ENCODE assay signal across 32 cellular contexts in genomic region chr6:151561238-151561637, GRCh38.
"Had no signal": no experiment of that assay in that cellular context is flagged by ENCODE, and none has a peak within 500 bp of the region (broad histone marks: within the 10 kb centered on the region; RNA-seq: fewer than 3 reads in every experiment).

No MANE protein-coding gene starts in this region.

- H3K4me1 Mint-ChIP-seq: naive thymus-derived CD8-positive, alpha-beta T cell; nephron progenitor cell; neural crest cell; stimulated activated memory B cell treated with anti-CD40 and anti-IgM and Interleukin-4, amounts not matched to agents 10 μg/mL and 1 μg/mL and 100 μg/mL, for 72 hours; stimulated activated naive CD8-positive, alpha-beta T cell treated with anti-CD3 and anti-CD28 coated beads, Interleukin-15, amount 100 ng/mL, for 72 hours had no signal

- H3K27me3 ChIP-seq: ovary, spleen, suprapubic skin, testis, tibial artery, transverse colon, upper lobe of right lung, uterus had no signal

- H3K4me3 ChIP-seq: ovary, psoas muscle, skin epidermis, smooth muscle cell, spleen, suprapubic skin, testis, tibial artery, transverse colon, upper lobe of right lung, uterus had no signal

- DNase-seq: naive thymus-derived CD8-positive, alpha-beta T cell; nephron progenitor cell; occipital lobe; ovary; posterior cingulate gyrus; psoas muscle; right cardiac atrium; spleen; stimulated activated CD4-positive, alpha-beta T cell treated with anti-CD3 and anti-CD28 coated beads, Interleukin-12 subunit alpha, Interleukin-12 subunit beta, amount 100 ng/mL, for 4 hours; stimulated activated CD4-positive, alpha-beta T cell treated with anti-CD3 and anti-CD28 coated beads, Interleukin-1b, Interleukin-23, amount 100 ng/mL, for 48 hours; stimulated activated CD4-positive, alpha-beta T cell treated with anti-CD3 and anti-CD28 coated beads, Interleukin-4, amount 100 ng/mL, for 1 hour; stimulated activated CD4-positive, alpha-beta T cell treated with anti-CD3 and anti-CD28 coated beads, Interleukin-4, amount 100 ng/mL, for 4 hours; stimulated activated CD8-positive, alpha-beta memory T cell treated with anti-CD3 and anti-CD28 coated beads, Interleukin-4, amount 100 ng/mL, for 48 hours; stimulated activated naive CD4-positive, alpha-beta T cell; stimulated activated naive CD8-positive, alpha-beta T cell treated with anti-CD3 and anti-CD28 coated beads, Interleukin-15, amount 100 ng/mL, for 72 hours; stimulated activated naive CD8-positive, alpha-beta T cell treated with anti-CD3 and anti-CD28 coated beads, Interleukin-15, Interleukin-2, amounts not matched to agents 100 U/mL and 50 U/mL, for 24 hours; substantia nigra; testis; tibial artery; transverse colon; upper lobe of right lung; uterus had no signal

- ATAC-seq: naive thymus-derived CD8-positive, alpha-beta T cell; natural killer cell treated with Interleukin-12 subunit alpha and Interleukin-12 subunit beta and Interleukin-15 and Interleukin-18, amount 100 ng/mL, for 72 hours; psoas muscle; right cardiac atrium; sciatic nerve; stimulated activated memory B cell treated with anti-CD40 and anti-IgM and Interleukin-4, amounts not matched to agents 10 μg/mL and 1 μg/mL and 100 μg/mL, for 72 hours; stimulated activated naive CD8-positive, alpha-beta T cell treated with anti-CD3 and anti-CD28 coated beads, Interleukin-15, amount 100 ng/mL, for 72 hours; stimulated activated naive CD8-positive, alpha-beta T cell treated with anti-CD3 and anti-CD28 coated beads, Interleukin-15, Interleukin-2, amounts not matched to agents 100 U/mL and 50 U/mL, for 24 hours; upper lobe of right lung had no signal

- H3K9ac ChIP-seq: parathyroid adenoma had no signal

- H3K27ac Mint-ChIP-seq: naive thymus-derived CD8-positive, alpha-beta T cell; natural killer cell treated with Interleukin-12 subunit alpha and Interleukin-12 subunit beta and Interleukin-15 and Interleukin-18, amount 100 ng/mL, for 72 hours; nephron progenitor cell; progenitor cell of endocrine pancreas; stimulated activated memory B cell treated with anti-CD40 and anti-IgM and Interleukin-4, amounts not matched to agents 10 μg/mL and 1 μg/mL and 100 μg/mL, for 72 hours; stimulated activated naive CD8-positive, alpha-beta T cell treated with anti-CD3 and anti-CD28 coated beads, Interleukin-15, amount 100 ng/mL, for 72 hours; type B pancreatic cell had no signal

- H3K9me3 ChIP-seq: ovary, suprapubic skin, testis had no signal

- H3K27me3 Mint-ChIP-seq: progenitor cell of endocrine pancreas, type B pancreatic cell had no signal

- H3K4me2 ChIP-seq: smooth muscle cell had no signal

- H3K4me1 ChIP-seq: parathyroid adenoma, psoas muscle, spleen, suprapubic skin, testis, tibial artery, transverse colon, upper lobe of right lung, uterus had no signal

- H3K36me3 ChIP-seq: ovary, spleen, suprapubic skin, tibial artery, upper lobe of right lung, uterus had no signal

- H3K4me3 Mint-ChIP-seq: naive thymus-derived CD8-positive, alpha-beta T cell; natural killer cell treated with Interleukin-12 subunit alpha and Interleukin-12 subunit beta and Interleukin-15 and Interleukin-18, amount 100 ng/mL, for 72 hours; nephron progenitor cell; neural crest cell; stimulated activated memory B cell treated with anti-CD40 and anti-IgM and Interleukin-4, amounts not matched to agents 10 μg/mL and 1 μg/mL and 100 μg/mL, for 72 hours; stimulated activated naive CD8-positive, alpha-beta T cell treated with anti-CD3 and anti-CD28 coated beads, Interleukin-15, amount 100 ng/mL, for 72 hours; type B pancreatic cell had no signal

- H3K36me3 Mint-ChIP-seq: type B pancreatic cell had no signal

- H2AFZ ChIP-seq: parathyroid adenoma had no signal

- H3K79me2 ChIP-seq: parathyroid adenoma had no signal

- H3K27ac ChIP-seq: ovary, parathyroid adenoma, psoas muscle, skin epidermis, spleen, suprapubic skin, testis, tibial artery, transverse colon, upper lobe of right lung, uterus had no signal

- H3K9me3 Mint-ChIP-seq: type B pancreatic cell had no signal
